In the genomic region with DNA sequence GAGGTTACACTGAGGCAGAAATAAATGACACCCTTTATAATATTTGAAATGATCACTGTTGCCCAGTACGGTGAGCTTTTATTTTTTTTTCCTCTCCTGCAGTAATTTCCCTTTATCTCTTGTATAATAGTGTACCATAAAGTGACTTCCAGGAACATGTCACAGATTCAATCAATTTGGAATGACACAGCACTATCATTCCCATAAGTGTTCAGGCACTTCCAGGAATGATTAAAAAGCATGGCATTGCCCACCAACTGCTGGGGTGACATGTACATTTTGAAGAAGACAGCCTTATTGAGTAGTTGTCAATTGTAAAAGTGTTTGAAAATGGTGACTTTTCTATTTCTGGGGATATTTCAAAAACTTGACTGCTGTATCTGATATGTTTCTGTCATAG, we compare ENCODE assay signal across 27 cellular contexts.
"Had no signal": no experiment of that assay in that cellular context is flagged by ENCODE, and none has a peak within 500 bp of the region (broad histone marks: within the 10 kb centered on the region; RNA-seq: fewer than 3 reads in every experiment).

No MANE protein-coding gene starts in this region.

- ATAC-seq: left colon; left lung; lower lobe of right lung; natural killer cell; right lobe of liver; stimulated activated memory B cell treated with anti-CD40 and anti-IgM and Interleukin-4, amounts not matched to agents 10 μg/mL and 1 μg/mL and 100 μg/mL, for 72 hours; stimulated activated naive CD8-positive, alpha-beta T cell treated with anti-CD3 and anti-CD28 coated beads, Interleukin-15, amount 100 ng/mL, for 72 hours had no signal

- DNase-seq: hypothalamus; immature natural killer cell; kidney; left colon; left lung; lower lobe of right lung; mammary epithelial cell; mesenchymal stem cell; naive B cell; natural killer cell; nephron progenitor cell; ovary; right lobe of liver; stimulated activated CD4-positive, alpha-beta T cell treated with anti-CD3 and anti-CD28 coated beads, Interleukin-1b, Interleukin-23, amount 100 ng/mL, for 48 hours; stimulated activated CD4-positive, alpha-beta T cell treated with anti-CD3 and anti-CD28 coated beads, Interleukin-2, amount 100 ng/mL, for 48 hours; stimulated activated CD4-positive, alpha-beta T cell treated with anti-CD3 and anti-CD28 coated beads, Interleukin-4, amount 100 ng/mL, for 4 hours; stimulated activated CD8-positive, alpha-beta memory T cell treated with anti-CD3 and anti-CD28 coated beads, Interleukin-4, amount 100 ng/mL, for 48 hours; stimulated activated naive CD4-positive, alpha-beta T cell treated with Interleukin-2 at 50 U/mL for 16 hours; stimulated activated naive CD8-positive, alpha-beta T cell treated with anti-CD3 and anti-CD28 coated beads, Interleukin-15, amount 100 ng/mL, for 72 hours; substantia nigra; thyroid gland; transverse colon; upper lobe of left lung had no signal

- H3K36me3 ChIP-seq: left lung, lower lobe of right lung, ovary, right atrium auricular region, right lobe of liver, thyroid gland, transverse colon, upper lobe of left lung, vagina had no signal

- H3K4me2 ChIP-seq: smooth muscle cell had no signal

- H3K4me3 ChIP-seq: left lung, lower lobe of right lung, ovary, right atrium auricular region, right lobe of liver, smooth muscle cell, thyroid gland, transverse colon, upper lobe of left lung, vagina had no signal

- H3K27ac ChIP-seq: left lung, lower lobe of right lung, ovary, right atrium auricular region, right lobe of liver, thyroid gland, transverse colon, upper lobe of left lung, vagina had no signal

- H3K9me3 ChIP-seq: left lung, lower lobe of right lung, ovary, right atrium auricular region, right lobe of liver, thyroid gland, transverse colon, upper lobe of left lung, vagina had no signal

- H3K27me3 ChIP-seq: left lung, ovary, right atrium auricular region, right lobe of liver, thyroid gland, transverse colon, upper lobe of left lung, vagina had no signal

- H3K4me1 ChIP-seq: left lung, lower lobe of right lung, right atrium auricular region, right lobe of liver, thyroid gland, transverse colon, upper lobe of left lung, vagina had no signal
